9 cellular contexts compared by ENCODE assay signal in the genomic region with DNA sequence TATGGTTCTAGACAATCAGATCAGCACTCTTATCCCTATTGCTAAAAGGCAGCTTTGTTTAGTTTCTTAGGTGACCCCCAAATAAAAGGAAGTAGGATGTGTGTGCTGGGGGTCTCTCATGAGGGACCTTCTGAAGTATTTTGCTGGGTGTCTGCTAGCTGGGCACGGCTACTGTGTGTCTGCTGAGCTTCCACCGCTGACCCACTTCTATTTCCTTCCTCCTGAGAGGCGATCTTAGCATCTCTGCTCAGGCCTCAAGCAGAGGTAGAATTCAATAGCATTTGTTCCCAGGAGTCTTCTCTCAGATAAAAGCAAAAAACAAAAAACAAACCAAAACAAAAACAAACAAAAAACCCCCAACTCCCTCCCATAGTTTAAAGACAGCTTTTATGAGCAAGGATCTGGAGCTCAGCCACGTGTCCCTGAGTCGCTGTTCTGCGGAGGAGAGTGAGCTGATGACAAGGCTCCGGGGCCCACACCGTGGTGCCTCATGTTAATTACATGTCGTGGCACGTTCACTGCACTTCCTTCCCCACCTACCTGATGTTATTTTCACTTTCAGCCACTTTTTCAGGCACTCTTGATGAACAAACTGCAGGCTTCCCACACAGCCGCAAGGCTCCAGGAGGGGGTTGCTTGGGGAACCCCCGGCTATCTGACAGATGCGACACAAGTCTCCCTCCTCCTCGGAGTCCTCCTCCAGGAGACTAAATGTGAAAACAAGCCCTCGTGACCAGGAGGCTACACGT.
DNase-seq lines count a peak whose midpoint lies in the region; ATAC-seq and TF ChIP-seq lines count a peak whose summit lies in the region.
"Had no signal": no experiment of that assay in that cellular context is flagged by ENCODE, and none has a peak within 500 bp of the region (broad histone marks: within the 10 kb centered on the region; RNA-seq: fewer than 3 reads in every experiment).

No MANE protein-coding gene starts in this region.

- H3K36me3 ChIP-seq in gastrocnemius medialis, result no peaks in the 10 kb centered on the region
- H3K36me3 ChIP-seq: neutrophil had no signal

- H3K4me1 ChIP-seq in gastrocnemius medialis, result no peaks in the 10 kb centered on the region

- peaks cover 0 to 3% (median 0%) of the 10 kb centered on the region in 3 donors for H3K27me3 ChIP-seq in gastrocnemius medialis

- no peak for TF ChIP-seq POLR2A in gastrocnemius medialis (IDR thresholded peaks at IDR 0.05)

- no peak overlapping the region for H3K27ac ChIP-seq in gastrocnemius medialis
- H3K27ac ChIP-seq: neutrophil had no signal

- in situ Hi-C loops in gastrocnemius medialis (cut with MboI; ENCODE audit: low sequenced_read_pairs in 4 of 4), result loop anchor here in 2 of 4 donors (25.0 kb wide), 2 partner anchors 238 to 688 kb away; a partner anchor contains a TSS

- no peak for TF ChIP-seq CTCF in gastrocnemius medialis (IDR thresholded peaks at IDR 0.05 in 4 of 5, conservative IDR thresholded peaks at IDR 0.05 in 1 of 5)

- peak; percentile 35 for DNase-seq in effector CD4-positive, alpha-beta T cell
- peak; percentile 41 for DNase-seq in stimulated activated CD8-positive, alpha-beta memory T cell treated with anti-CD3 and anti-CD28 coated beads, Interleukin-12 subunit alpha, Interleukin-12 subunit beta, amount 100 ng/mL, for 1 hour (ENCODE audit: low read depth)
- DNase-seq in cerebellum (ENCODE audit: low spot score) (no peak), gastrocnemius medialis (no peak), AML-193 (lab: John Stamatoyannopoulos, UW) (no peak)

- no peak overlapping the region for H3K4me3 ChIP-seq in gastrocnemius medialis

- no peaks in the 10 kb centered on the region for H3K9me3 ChIP-seq in gastrocnemius medialis
- H3K9me3 ChIP-seq: neutrophil had no signal

- intact Hi-C loops in gastrocnemius medialis (cut with DNase I; ENCODE audit: low total_unique reads), result no loop called here

- peak; percentile 91 for ATAC-seq in GM19372 (IDR thresholded peaks at IDR 0.05; ENCODE audit: low read depth, unreplicated experiment)
- peak; percentile 92 for ATAC-seq in HG03280 (IDR thresholded peaks at IDR 0.05; ENCODE audit: unreplicated experiment)
- peak; percentile 99 for ATAC-seq in activated CD4-positive, CD25-positive, alpha-beta regulatory T cell treated with anti-CD3 and anti-CD28 coated beads, Interleukin-2, amount 50 U/mL, for 24 hours
- ATAC-seq in gastrocnemius medialis, result no peak

Comparison
In these comparisons a context has a peak if more than half of its experiments do, and no peak if none do; other contexts are left out.
1. ATAC-seq: peak in GM19372 (single experiment), HG03280 (single experiment) and activated CD4-positive, CD25-positive, alpha-beta regulatory T cell treated with anti-CD3 and anti-CD28 coated beads, Interleukin-2, amount 50 U/mL, for 24 hours (2 of 2); none in gastrocnemius medialis (0 of 2).
2. DNase-seq: peak in effector CD4-positive, alpha-beta T cell (single experiment) and stimulated activated CD8-positive, alpha-beta memory T cell treated with anti-CD3 and anti-CD28 coated beads, Interleukin-12 subunit alpha, Interleukin-12 subunit beta, amount 100 ng/mL, for 1 hour (single experiment); none in cerebellum (single experiment), gastrocnemius medialis (0 of 2) and AML-193 (0 of 2).